Comparison of ENCODE assay signal across 24 cellular contexts in genomic region chr2:27350106-27350693, GRCh38.
"Had no signal": no experiment of that assay in that cellular context is flagged by ENCODE, and none has a peak within 500 bp of the region (broad histone marks: within the 10 kb centered on the region; RNA-seq: fewer than 3 reads in every experiment).

No MANE protein-coding gene starts in this region.

- H3K27me3 Mint-ChIP-seq: activated CD4-positive, alpha-beta memory T cell treated with anti-CD3 and anti-CD28 coated beads for 36 hours; activated CD4-positive, alpha-beta T cell treated with anti-CD3 and anti-CD28 coated beads, Interleukin-2, amount 10 ng/mL, durations not matched to agents 7 days and 5 days; activated naive CD4-positive, alpha-beta T cell treated with anti-CD3 and anti-CD28 coated beads, Interleukin-2, amount 10 ng/mL, durations not matched to agents 7 days and 5 days had no signal

- H3K36me3 ChIP-seq: brain microvascular endothelial cell, cardiac muscle cell, Peyer's patch had no signal

- H3K9me3 ChIP-seq: Peyer's patch had no signal

- DNase-seq: activated CD4-positive, alpha-beta memory T cell treated with anti-CD3 and anti-CD28 coated beads for 36 hours; activated CD4-positive, alpha-beta T cell treated with anti-CD3 and anti-CD28 coated beads, Interleukin-2, amount 10 ng/mL, durations not matched to agents 7 days and 5 days; activated CD4-positive, CD25-positive, alpha-beta regulatory T cell; activated CD8-positive, alpha-beta memory T cell treated with anti-CD3 and anti-CD28 coated beads for 24 hours; activated gamma-delta T cell treated with Interleukin-2 at 50 U/mL for 16 hours; activated naive CD4-positive, alpha-beta T cell treated with anti-CD3 and anti-CD28 coated beads, Interleukin-2, amount 10 ng/mL, durations not matched to agents 7 days and 5 days; activated T-cell treated with anti-CD3 and anti-CD28 coated beads for 4 hours; activated T-cell treated with anti-CD3 and anti-CD28 coated beads, Interleukin-2, amount 50 U/mL, for 48 hours; amygdala; brain microvascular endothelial cell; KBM-7; MV-4-11; NCI-H1092 treated with DMSO at 0.1 percent for 48 hours; NCI-H1417 treated with DMSO at 0.1 percent for 48 hours; NCI-H1694; NCI-H2029; NCI-H2107; NCI-H345; NCI-H510A; Peyer's patch; SHP77 treated with DMSO at 0.1 percent for 48 hours had no signal

- H3K27ac Mint-ChIP-seq: activated CD4-positive, alpha-beta memory T cell treated with anti-CD3 and anti-CD28 coated beads for 36 hours; activated CD4-positive, alpha-beta T cell treated with anti-CD3 and anti-CD28 coated beads, Interleukin-2, amount 10 ng/mL, durations not matched to agents 7 days and 5 days; activated naive CD4-positive, alpha-beta T cell treated with anti-CD3 and anti-CD28 coated beads, Interleukin-2, amount 10 ng/mL, durations not matched to agents 7 days and 5 days; activated T-helper 2 cell treated with anti-CD3 and anti-CD28 coated beads, Interferon-gamma antibody, Interleukin-2, Interleukin-4, amounts not matched to agents 10 μg/mL and 5 μg/mL and 100 μg/mL, durations not matched to agents 14 hours and 24 hours and 36 hours; T-helper 1 cell treated with Interleukin-12 subunit alpha and Interleukin-12 subunit beta and Interleukin-4 antibody, amounts not matched to agents 30 μg/mL and 1 μg/mL, for 36 hours had no signal

- H3K9me3 Mint-ChIP-seq: activated CD4-positive, alpha-beta memory T cell treated with anti-CD3 and anti-CD28 coated beads for 36 hours; activated CD4-positive, alpha-beta T cell treated with anti-CD3 and anti-CD28 coated beads, Interleukin-2, amount 10 ng/mL, durations not matched to agents 7 days and 5 days; activated naive CD4-positive, alpha-beta T cell treated with anti-CD3 and anti-CD28 coated beads, Interleukin-2, amount 10 ng/mL, durations not matched to agents 7 days and 5 days; activated T-helper 2 cell treated with anti-CD3 and anti-CD28 coated beads, Interferon-gamma antibody, Interleukin-2, Interleukin-4, amounts not matched to agents 10 μg/mL and 5 μg/mL and 100 μg/mL, durations not matched to agents 14 hours and 24 hours and 36 hours; T-helper 1 cell treated with Interleukin-12 subunit alpha and Interleukin-12 subunit beta and Interleukin-4 antibody, amounts not matched to agents 30 μg/mL and 1 μg/mL, for 36 hours had no signal

- H3K27me3 ChIP-seq: brain microvascular endothelial cell, cardiac muscle cell, Peyer's patch had no signal

- H3K4me3 ChIP-seq: cardiac muscle cell, Peyer's patch had no signal

- H3K27ac ChIP-seq: brain microvascular endothelial cell, cardiac muscle cell, Peyer's patch had no signal

- H3K4me3 Mint-ChIP-seq: activated CD4-positive, alpha-beta memory T cell treated with anti-CD3 and anti-CD28 coated beads for 36 hours; activated CD4-positive, alpha-beta T cell treated with anti-CD3 and anti-CD28 coated beads, Interleukin-2, amount 10 ng/mL, durations not matched to agents 7 days and 5 days; activated naive CD4-positive, alpha-beta T cell treated with anti-CD3 and anti-CD28 coated beads, Interleukin-2, amount 10 ng/mL, durations not matched to agents 7 days and 5 days; T-helper 1 cell treated with Interleukin-12 subunit alpha and Interleukin-12 subunit beta and Interleukin-4 antibody, amounts not matched to agents 30 μg/mL and 1 μg/mL, for 36 hours had no signal
